ENCODE assay signal across 10 cellular contexts in genomic region chr15:75723847-75724660, GRCh38. TPM values are rescaled to one million over a fixed set of nuclear protein-coding genes. Genes with fewer than 3 reads are reported as not detected.
DNase-seq lines count a peak whose midpoint lies in the region; ATAC-seq and TF ChIP-seq lines count a peak whose summit lies in the region.
"Had no signal": no experiment of that assay in that cellular context is flagged by ENCODE, and none has a peak within 500 bp of the region (broad histone marks: within the 10 kb centered on the region; RNA-seq: fewer than 3 reads in every experiment).

No MANE protein-coding gene starts in this region.

- peaks cover 24 to 62% (median 49%) of the 10 kb centered on the region in 10 experiments for H3K4me1 ChIP-seq in BLaER1 treated with 17β-estradiol and CSF1 and Interleukin-3, amounts not matched to agents 10 nM and 100 nM
- no peaks in the 10 kb centered on the region for H3K4me1 ChIP-seq in adrenal gland (replicated peaks in 1 of 2)
- H3K4me1 ChIP-seq in ovary (ENCODE audit: insufficient read depth) = peaks cover 4% of the 10 kb centered on the region

- H3K4me2 ChIP-seq in BLaER1 treated with 17β-estradiol and CSF1 and Interleukin-3, amounts not matched to agents 10 nM and 100 nM = peak overlapping the region; percentile 50 to 84 (median 60)

- intact Hi-C loops in adrenal gland (cut with DNase I) = no loop called here
- intact Hi-C loops in Right ventricle myocardium inferior (cut with DNase I) = no loop called here
- intact Hi-C loops in ovary (cut with DNase I) = no loop called here

- no peaks in the 10 kb centered on the region for H3K27me3 ChIP-seq in BLaER1 treated with 17β-estradiol and CSF1 and Interleukin-3, amounts not matched to agents 10 nM and 100 nM
- H3K27me3 ChIP-seq in adrenal gland (no peaks in the 10 kb centered on the region), ovary (no peaks in the 10 kb centered on the region)

- TF ChIP-seq EP300 in ovary (IDR thresholded peaks at IDR 0.05) = no peak

- H3K4me3 ChIP-seq in BLaER1 treated with 17β-estradiol and CSF1 and Interleukin-3, amounts not matched to agents 10 nM and 100 nM = no peak overlapping the region
- H3K4me3 ChIP-seq in adrenal gland (no peak overlapping the region), ovary (no peak overlapping the region)

- H3K9ac ChIP-seq in BLaER1 treated with 17β-estradiol and CSF1 and Interleukin-3, amounts not matched to agents 10 nM and 100 nM = peak overlapping the region in 9 of 11 experiments; percentile 10 to 67 (median 32); a peak in 10 of 22 replicates

- peak; percentile 90 for ATAC-seq in Right ventricle myocardium inferior
- no peak for ATAC-seq in GM18909 (IDR thresholded peaks at IDR 0.05; ENCODE audit: poor library complexity, unreplicated experiment)
- ATAC-seq in GM21737 (IDR thresholded peaks at IDR 0.05; ENCODE audit: unreplicated experiment) = no peak
- ATAC-seq: HCT116 had no signal

- peak; percentile 88 for DNase-seq in HCEC 1CT
- DNase-seq in NCI-H69 (lab: John Stamatoyannopoulos, UW) = peak; percentile 59
- DNase-seq in adrenal gland = peak; percentile 62 to 95 (median 75)
- peak; percentile 94 for DNase-seq in Right ventricle myocardium inferior (ENCODE audit: missing footprints)
- DNase-seq in ovary = peak; percentile 84 to 95 (median 90)

- H4K20me1 ChIP-seq in BLaER1 treated with 17β-estradiol and CSF1 and Interleukin-3, amounts not matched to agents 10 nM and 100 nM = no peaks in the 10 kb centered on the region; a peak in 2 of 22 replicates

- 37 to 46% (median 40%) methylated on average over 6 to 9 of the region's 9 CpGs for WGBS in adrenal gland, 4 donors
- WGBS in ovary, 3 donors = 18 to 20% (median 20%) methylated on average over 9 of the region's 9 CpGs

- no peak for TF ChIP-seq CTCF in adrenal gland (IDR thresholded peaks at IDR 0.05)
- no peak for TF ChIP-seq CTCF in ovary (IDR thresholded peaks at IDR 0.05)

- peak overlapping the region; percentile 13 to 86 (median 49); a peak in 14 of 22 replicates for H3K27ac ChIP-seq in BLaER1 treated with 17β-estradiol and CSF1 and Interleukin-3, amounts not matched to agents 10 nM and 100 nM
- H3K27ac ChIP-seq in adrenal gland (peak overlapping the region in 1 of 5 donors; percentile 47), ovary (no peak overlapping the region)
- H3K27ac ChIP-seq: neutrophil had no signal

- H3K36me3 ChIP-seq in BLaER1 treated with 17β-estradiol and CSF1 and Interleukin-3, amounts not matched to agents 10 nM and 100 nM = no peaks in the 10 kb centered on the region
- H3K36me3 ChIP-seq in adrenal gland (replicated peaks in 1 of 2) = no peaks in the 10 kb centered on the region
- H3K36me3 ChIP-seq in ovary = no peaks in the 10 kb centered on the region
- H3K36me3 ChIP-seq: neutrophil had no signal

- TF ChIP-seq POLR2A in adrenal gland (IDR thresholded peaks at IDR 0.05) (no peak), ovary (IDR thresholded peaks at IDR 0.05) (no peak)

- H3K9me3 ChIP-seq in BLaER1 treated with 17β-estradiol and CSF1 and Interleukin-3, amounts not matched to agents 10 nM and 100 nM (replicated peaks in 1 of 11) = no peaks in the 10 kb centered on the region
- H3K9me3 ChIP-seq in adrenal gland (replicated peaks in 1 of 3) (no peaks in the 10 kb centered on the region), ovary (no peaks in the 10 kb centered on the region)
- H3K9me3 ChIP-seq: neutrophil had no signal

RNA-seq across cellular contexts. Expression of gene CSPG4, which starts 11.4 kb away (rescaled TPM):
- total RNA-seq in adrenal gland (1 to 10 TPM; 1.3 to 6.3 (median 2.5) TPM), Right ventricle myocardium inferior (7.8 TPM), ovary (10 to 100 TPM in 2 of 7 donors, 1 to 10 TPM in 5; 4.2 to 30.0 (median 5.2) TPM)
- polyA plus RNA-seq in adrenal gland (1 to 10 TPM in 2 of 3 donors, under 1 TPM in 1; 0.55 to 6.6 (median 4.3) TPM), ovary (1 to 10 TPM; 3.3 to 7.8 TPM)

Comparison
In these comparisons a context has a peak if more than half of its experiments do, and no peak if none do; other contexts are left out.
1. H3K27ac ChIP-seq: peak in BLaER1 treated with 17β-estradiol and CSF1 and Interleukin-3, amounts not matched to agents 10 nM and 100 nM (11 of 11); none in ovary (0 of 2).
2. Peak in every context shown above with its lines, with median percentiles within 50 percentile points of each other: DNase-seq.